ENCODE assay signal across 1 cellular context in the genomic region with DNA sequence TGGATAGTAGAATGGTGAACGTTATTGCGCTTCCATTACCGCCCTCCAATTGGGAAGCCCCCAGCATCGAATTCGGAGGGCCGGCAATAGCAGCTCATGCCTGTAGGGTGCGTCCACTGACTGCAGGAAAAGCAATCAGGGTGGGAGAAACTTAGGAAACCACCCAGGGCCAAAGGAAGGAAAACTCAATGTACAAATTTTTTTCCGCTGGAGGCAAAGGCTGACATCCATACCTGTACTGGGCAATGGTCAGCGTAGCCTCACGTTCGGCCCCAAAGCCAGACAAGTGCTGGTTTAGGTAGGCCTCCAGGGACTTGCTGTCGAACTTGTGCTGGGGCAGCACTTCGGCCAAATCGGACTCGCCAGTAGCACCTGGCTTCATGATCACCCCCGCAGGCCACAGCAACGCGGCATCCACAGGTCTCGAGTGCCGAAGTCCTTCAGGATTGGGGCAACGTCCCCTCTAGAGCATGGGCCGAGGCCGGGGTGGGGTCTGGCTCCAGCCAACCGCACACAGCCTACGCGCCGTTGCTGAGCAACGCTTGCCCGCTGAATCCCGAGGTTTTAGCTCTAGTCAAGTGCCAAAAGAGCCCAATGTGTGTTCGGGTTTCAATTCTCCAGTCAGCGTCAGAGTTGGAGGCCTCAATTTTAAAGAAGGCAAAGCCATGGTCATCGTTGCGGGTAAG.
TF ChIP-seq lines count a peak whose summit lies in the region.

A gene with protein sequence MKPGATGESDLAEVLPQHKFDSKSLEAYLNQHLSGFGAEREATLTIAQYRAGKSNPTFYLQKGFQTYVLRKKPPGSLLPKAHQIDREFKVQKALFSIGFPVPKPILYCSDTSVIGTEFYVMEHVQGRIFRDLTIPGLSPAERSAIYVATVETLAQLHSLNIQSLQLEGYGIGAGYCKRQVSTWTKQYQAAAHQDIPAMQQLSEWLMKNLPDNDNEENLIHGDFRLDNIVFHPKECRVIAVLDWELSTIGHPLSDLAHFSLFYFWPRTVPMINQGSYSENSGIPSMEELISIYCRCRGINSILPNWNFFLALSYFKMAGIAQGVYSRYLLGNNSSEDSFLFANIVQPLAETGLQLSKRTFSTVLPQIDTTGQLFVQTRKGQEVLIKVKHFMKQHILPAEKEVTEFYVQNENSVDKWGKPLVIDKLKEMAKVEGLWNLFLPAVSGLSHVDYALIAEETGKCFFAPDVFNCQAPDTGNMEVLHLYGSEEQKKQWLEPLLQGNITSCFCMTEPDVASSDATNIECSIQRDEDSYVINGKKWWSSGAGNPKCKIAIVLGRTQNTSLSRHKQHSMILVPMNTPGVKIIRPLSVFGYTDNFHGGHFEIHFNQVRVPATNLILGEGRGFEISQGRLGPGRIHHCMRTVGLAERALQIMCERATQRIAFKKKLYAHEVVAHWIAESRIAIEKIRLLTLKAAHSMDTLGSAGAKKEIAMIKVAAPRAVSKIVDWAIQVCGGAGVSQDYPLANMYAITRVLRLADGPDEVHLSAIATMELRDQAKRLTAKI (minus strand): TSS at position 440 of the 686 bp plus-strand sequence. CDS start 58 bp downstream, at position 382.

TF ChIP-seq in K562, 482 proteins besides CTCF, POLR2A, EP300 and RAD21 (continued from another document and continues in another):
- TF ChIP-seq SIN3A (IDR thresholded peaks at IDR 0.05; ENCODE audit: borderline replicate concordance in 2 of 2, control insufficient read depth in 1 of 2, low read depth in 2 of 2, low read length in 2 of 2): peak; percentile 9 to 22; a peak in 1 of 4 replicates
- TF ChIP-seq NFATC3 (IDR thresholded peaks at IDR 0.05): no peak
- no peak for TF ChIP-seq PURB (CRISPR knock-in tag; IDR thresholded peaks at IDR 0.05; ENCODE audit: low read depth)
- TF ChIP-seq ELF1 (tag; IDR thresholded peaks at IDR 0.05): no peak
- TF ChIP-seq MCM2 (IDR thresholded peaks at IDR 0.05; ENCODE audit: low read depth): no peak
- TF ChIP-seq NEUROD1 (IDR thresholded peaks at IDR 0.05; ENCODE audit: borderline replicate concordance, low read depth, low read length, partially characterized antibody): no peak
- no peak for TF ChIP-seq ASH1L (IDR thresholded peaks at IDR 0.05; ENCODE audit: borderline replicate concordance, low read depth, partially characterized antibody)
- TF ChIP-seq, protein P1, sequence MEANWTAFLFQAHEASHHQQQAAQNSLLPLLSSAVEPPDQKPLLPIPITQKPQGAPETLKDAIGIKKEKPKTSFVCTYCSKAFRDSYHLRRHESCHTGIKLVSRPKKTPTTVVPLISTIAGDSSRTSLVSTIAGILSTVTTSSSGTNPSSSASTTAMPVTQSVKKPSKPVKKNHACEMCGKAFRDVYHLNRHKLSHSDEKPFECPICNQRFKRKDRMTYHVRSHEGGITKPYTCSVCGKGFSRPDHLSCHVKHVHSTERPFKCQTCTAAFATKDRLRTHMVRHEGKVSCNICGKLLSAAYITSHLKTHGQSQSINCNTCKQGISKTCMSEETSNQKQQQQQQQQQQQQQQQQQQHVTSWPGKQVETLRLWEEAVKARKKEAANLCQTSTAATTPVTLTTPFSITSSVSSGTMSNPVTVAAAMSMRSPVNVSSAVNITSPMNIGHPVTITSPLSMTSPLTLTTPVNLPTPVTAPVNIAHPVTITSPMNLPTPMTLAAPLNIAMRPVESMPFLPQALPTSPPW (CRISPR knock-in tag; IDR thresholded peaks at IDR 0.05): peak; percentile 22
- no peak for TF ChIP-seq ZNF347 (CRISPR knock-in tag; IDR thresholded peaks at IDR 0.05; ENCODE audit: low read depth)
- peak; percentile 4 for TF ChIP-seq TBP (optimal IDR thresholded peaks at IDR 0.05; ENCODE audit: low read depth, low read length)
- no peak for TF ChIP-seq SIN3B (IDR thresholded peaks at IDR 0.05; ENCODE audit: low read depth)
- TF ChIP-seq, protein P2, sequence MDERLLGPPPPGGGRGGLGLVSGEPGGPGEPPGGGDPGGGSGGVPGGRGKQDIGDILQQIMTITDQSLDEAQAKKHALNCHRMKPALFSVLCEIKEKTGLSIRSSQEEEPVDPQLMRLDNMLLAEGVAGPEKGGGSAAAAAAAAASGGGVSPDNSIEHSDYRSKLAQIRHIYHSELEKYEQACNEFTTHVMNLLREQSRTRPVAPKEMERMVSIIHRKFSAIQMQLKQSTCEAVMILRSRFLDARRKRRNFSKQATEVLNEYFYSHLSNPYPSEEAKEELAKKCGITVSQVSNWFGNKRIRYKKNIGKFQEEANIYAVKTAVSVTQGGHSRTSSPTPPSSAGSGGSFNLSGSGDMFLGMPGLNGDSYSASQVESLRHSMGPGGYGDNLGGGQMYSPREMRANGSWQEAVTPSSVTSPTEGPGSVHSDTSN (CRISPR knock-in tag; IDR thresholded peaks at IDR 0.05; ENCODE audit: low read depth): no peak
- TF ChIP-seq, protein P2 (tag; conservative IDR thresholded peaks at IDR 0.05; ENCODE audit: low read depth): no peak
- TF ChIP-seq, protein P3, sequence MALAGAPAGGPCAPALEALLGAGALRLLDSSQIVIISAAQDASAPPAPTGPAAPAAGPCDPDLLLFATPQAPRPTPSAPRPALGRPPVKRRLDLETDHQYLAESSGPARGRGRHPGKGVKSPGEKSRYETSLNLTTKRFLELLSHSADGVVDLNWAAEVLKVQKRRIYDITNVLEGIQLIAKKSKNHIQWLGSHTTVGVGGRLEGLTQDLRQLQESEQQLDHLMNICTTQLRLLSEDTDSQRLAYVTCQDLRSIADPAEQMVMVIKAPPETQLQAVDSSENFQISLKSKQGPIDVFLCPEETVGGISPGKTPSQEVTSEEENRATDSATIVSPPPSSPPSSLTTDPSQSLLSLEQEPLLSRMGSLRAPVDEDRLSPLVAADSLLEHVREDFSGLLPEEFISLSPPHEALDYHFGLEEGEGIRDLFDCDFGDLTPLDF (CRISPR knock-in tag; IDR thresholded peaks at IDR 0.05): 0 out of 2 replicates have a peak, but pooled peaks have one; percentile 23
- TF ChIP-seq, protein P4, sequence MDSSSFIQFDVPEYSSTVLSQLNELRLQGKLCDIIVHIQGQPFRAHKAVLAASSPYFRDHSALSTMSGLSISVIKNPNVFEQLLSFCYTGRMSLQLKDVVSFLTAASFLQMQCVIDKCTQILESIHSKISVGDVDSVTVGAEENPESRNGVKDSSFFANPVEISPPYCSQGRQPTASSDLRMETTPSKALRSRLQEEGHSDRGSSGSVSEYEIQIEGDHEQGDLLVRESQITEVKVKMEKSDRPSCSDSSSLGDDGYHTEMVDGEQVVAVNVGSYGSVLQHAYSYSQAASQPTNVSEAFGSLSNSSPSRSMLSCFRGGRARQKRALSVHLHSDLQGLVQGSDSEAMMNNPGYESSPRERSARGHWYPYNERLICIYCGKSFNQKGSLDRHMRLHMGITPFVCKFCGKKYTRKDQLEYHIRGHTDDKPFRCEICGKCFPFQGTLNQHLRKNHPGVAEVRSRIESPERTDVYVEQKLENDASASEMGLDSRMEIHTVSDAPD (CRISPR knock-in tag; IDR thresholded peaks at IDR 0.05): no peak
- TF ChIP-seq ZNF23 (CRISPR knock-in tag; IDR thresholded peaks at IDR 0.05): no peak
- TF ChIP-seq, protein P5, sequence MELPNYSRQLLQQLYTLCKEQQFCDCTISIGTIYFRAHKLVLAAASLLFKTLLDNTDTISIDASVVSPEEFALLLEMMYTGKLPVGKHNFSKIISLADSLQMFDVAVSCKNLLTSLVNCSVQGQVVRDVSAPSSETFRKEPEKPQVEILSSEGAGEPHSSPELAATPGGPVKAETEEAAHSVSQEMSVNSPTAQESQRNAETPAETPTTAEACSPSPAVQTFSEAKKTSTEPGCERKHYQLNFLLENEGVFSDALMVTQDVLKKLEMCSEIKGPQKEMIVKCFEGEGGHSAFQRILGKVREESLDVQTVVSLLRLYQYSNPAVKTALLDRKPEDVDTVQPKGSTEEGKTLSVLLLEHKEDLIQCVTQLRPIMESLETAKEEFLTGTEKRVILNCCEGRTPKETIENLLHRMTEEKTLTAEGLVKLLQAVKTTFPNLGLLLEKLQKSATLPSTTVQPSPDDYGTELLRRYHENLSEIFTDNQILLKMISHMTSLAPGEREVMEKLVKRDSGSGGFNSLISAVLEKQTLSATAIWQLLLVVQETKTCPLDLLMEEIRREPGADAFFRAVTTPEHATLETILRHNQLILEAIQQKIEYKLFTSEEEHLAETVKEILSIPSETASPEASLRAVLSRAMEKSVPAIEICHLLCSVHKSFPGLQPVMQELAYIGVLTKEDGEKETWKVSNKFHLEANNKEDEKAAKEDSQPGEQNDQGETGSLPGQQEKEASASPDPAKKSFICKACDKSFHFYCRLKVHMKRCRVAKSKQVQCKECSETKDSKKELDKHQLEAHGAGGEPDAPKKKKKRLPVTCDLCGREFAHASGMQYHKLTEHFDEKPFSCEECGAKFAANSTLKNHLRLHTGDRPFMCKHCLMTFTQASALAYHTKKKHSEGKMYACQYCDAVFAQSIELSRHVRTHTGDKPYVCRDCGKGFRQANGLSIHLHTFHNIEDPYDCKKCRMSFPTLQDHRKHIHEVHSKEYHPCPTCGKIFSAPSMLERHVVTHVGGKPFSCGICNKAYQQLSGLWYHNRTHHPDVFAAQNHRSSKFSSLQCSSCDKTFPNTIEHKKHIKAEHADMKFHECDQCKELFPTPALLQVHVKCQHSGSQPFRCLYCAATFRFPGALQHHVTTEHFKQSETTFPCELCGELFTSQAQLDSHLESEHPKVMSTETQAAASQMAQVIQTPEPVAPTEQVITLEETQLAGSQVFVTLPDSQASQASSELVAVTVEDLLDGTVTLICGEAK (IDR thresholded peaks at IDR 0.05): no peak
- TF ChIP-seq, protein P5 (CRISPR knock-in tag; IDR thresholded peaks at IDR 0.05): no peak
- TF ChIP-seq, protein P6, sequence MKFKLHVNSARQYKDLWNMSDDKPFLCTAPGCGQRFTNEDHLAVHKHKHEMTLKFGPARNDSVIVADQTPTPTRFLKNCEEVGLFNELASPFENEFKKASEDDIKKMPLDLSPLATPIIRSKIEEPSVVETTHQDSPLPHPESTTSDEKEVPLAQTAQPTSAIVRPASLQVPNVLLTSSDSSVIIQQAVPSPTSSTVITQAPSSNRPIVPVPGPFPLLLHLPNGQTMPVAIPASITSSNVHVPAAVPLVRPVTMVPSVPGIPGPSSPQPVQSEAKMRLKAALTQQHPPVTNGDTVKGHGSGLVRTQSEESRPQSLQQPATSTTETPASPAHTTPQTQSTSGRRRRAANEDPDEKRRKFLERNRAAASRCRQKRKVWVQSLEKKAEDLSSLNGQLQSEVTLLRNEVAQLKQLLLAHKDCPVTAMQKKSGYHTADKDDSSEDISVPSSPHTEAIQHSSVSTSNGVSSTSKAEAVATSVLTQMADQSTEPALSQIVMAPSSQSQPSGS (CRISPR knock-in tag; IDR thresholded peaks at IDR 0.05): no peak
- TF ChIP-seq CBX2 (IDR thresholded peaks at IDR 0.05; ENCODE audit: insufficient read depth, low read length, poor library complexity, severe bottlenecking): no peak
- no peak for TF ChIP-seq KDM1A (IDR thresholded peaks at IDR 0.05)
- TF ChIP-seq, protein P7, sequence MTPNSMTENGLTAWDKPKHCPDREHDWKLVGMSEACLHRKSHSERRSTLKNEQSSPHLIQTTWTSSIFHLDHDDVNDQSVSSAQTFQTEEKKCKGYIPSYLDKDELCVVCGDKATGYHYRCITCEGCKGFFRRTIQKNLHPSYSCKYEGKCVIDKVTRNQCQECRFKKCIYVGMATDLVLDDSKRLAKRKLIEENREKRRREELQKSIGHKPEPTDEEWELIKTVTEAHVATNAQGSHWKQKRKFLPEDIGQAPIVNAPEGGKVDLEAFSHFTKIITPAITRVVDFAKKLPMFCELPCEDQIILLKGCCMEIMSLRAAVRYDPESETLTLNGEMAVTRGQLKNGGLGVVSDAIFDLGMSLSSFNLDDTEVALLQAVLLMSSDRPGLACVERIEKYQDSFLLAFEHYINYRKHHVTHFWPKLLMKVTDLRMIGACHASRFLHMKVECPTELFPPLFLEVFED (CRISPR knock-in tag; conservative IDR thresholded peaks at IDR 0.05): no peak
- no peak for TF ChIP-seq KAT8 (IDR thresholded peaks at IDR 0.05; ENCODE audit: low read depth)
- no peak for TF ChIP-seq XRCC5 (IDR thresholded peaks at IDR 0.05; ENCODE audit: low read depth, low read length)
- no peak for TF ChIP-seq STAG1 (CRISPR knock-in tag; IDR thresholded peaks at IDR 0.05; ENCODE audit: borderline replicate concordance)
- TF ChIP-seq RFX1 (IDR thresholded peaks at IDR 0.05): peak; percentile 86
- TF ChIP-seq, protein P8, sequence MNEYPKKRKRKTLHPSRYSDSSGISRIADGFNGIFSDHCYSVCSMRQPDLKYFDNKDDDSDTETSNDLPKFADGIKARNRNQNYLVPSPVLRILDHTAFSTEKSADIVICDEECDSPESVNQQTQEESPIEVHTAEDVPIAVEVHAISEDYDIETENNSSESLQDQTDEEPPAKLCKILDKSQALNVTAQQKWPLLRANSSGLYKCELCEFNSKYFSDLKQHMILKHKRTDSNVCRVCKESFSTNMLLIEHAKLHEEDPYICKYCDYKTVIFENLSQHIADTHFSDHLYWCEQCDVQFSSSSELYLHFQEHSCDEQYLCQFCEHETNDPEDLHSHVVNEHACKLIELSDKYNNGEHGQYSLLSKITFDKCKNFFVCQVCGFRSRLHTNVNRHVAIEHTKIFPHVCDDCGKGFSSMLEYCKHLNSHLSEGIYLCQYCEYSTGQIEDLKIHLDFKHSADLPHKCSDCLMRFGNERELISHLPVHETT (CRISPR knock-in tag; conservative IDR thresholded peaks at IDR 0.05 in 1 of 2, IDR thresholded peaks at IDR 0.05 in 1 of 2): no peak
- TF ChIP-seq MYBL2 (IDR thresholded peaks at IDR 0.05; ENCODE audit: low read depth): no peak
- TF ChIP-seq MYBL2 (CRISPR knock-in tag; IDR thresholded peaks at IDR 0.05; ENCODE audit: borderline replicate concordance): no peak
